ENCODE assay signal across 1 cellular context in the genomic region with DNA sequence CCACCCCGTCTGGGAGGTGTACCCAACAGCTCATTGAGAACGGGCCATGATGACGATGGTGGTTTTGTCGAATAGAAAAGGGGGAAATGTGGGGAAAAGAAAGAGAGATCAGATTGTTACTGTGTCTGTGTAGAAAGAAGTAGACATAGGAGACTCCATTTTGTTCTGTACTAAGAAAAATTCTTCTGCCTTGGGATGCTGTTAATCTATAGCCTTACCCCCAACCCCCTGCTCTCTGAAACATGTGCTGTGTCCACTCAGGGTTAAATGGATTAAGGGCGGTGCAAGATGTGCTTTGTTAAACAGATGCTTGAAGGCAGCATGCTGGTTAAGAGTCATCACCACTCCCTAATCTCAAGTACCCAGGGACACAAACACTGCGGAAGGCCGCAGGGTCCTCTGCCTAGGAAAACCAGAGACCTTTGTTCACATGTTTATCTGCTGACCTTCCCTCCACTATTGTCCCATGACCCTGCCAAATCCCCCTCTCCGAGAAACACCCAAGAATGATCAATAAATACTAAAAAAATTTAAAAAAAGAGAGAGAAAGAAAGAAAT.
TF ChIP-seq lines count a peak whose summit lies in the region.
"Not testable (repeated sequence)": the region's sequence is repeated elsewhere in the genome, so short reads cannot be mapped to it uniquely, and the experiment has no call there.

No MANE protein-coding gene starts in this region.

TF ChIP-seq in HepG2, 621 proteins besides CTCF, POLR2A, EP300 and RAD21:
- TF ChIP-seq, protein P1, sequence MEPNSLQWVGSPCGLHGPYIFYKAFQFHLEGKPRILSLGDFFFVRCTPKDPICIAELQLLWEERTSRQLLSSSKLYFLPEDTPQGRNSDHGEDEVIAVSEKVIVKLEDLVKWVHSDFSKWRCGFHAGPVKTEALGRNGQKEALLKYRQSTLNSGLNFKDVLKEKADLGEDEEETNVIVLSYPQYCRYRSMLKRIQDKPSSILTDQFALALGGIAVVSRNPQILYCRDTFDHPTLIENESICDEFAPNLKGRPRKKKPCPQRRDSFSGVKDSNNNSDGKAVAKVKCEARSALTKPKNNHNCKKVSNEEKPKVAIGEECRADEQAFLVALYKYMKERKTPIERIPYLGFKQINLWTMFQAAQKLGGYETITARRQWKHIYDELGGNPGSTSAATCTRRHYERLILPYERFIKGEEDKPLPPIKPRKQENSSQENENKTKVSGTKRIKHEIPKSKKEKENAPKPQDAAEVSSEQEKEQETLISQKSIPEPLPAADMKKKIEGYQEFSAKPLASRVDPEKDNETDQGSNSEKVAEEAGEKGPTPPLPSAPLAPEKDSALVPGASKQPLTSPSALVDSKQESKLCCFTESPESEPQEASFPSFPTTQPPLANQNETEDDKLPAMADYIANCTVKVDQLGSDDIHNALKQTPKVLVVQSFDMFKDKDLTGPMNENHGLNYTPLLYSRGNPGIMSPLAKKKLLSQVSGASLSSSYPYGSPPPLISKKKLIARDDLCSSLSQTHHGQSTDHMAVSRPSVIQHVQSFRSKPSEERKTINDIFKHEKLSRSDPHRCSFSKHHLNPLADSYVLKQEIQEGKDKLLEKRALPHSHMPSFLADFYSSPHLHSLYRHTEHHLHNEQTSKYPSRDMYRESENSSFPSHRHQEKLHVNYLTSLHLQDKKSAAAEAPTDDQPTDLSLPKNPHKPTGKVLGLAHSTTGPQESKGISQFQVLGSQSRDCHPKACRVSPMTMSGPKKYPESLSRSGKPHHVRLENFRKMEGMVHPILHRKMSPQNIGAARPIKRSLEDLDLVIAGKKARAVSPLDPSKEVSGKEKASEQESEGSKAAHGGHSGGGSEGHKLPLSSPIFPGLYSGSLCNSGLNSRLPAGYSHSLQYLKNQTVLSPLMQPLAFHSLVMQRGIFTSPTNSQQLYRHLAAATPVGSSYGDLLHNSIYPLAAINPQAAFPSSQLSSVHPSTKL (CRISPR knock-in tag; IDR thresholded peaks at IDR 0.05): peak; percentile 19; the same call in 1 of the 2 replicates
- TF ChIP-seq BCL6 (CRISPR knock-in tag; IDR thresholded peaks at IDR 0.05) (peak; percentile 63; the same call in 1 of the 2 replicates), ZNF652 (CRISPR knock-in tag; IDR thresholded peaks at IDR 0.05; ENCODE audit: borderline replicate concordance, low read depth) (0 out of 2 replicates have a peak, but pooled peaks have one; percentile 41), SOX13 (CRISPR knock-in tag; conservative IDR thresholded peaks at IDR 0.05 in 1 of 2, IDR thresholded peaks at IDR 0.05 in 1 of 2) (peak in 1 of 2 experiments; percentile 40; a peak in 1 of 4 replicates)
- not testable (repeated sequence) for TF ChIP-seq SOX13 (IDR thresholded peaks at IDR 0.05)
